22 cellular contexts compared by ENCODE assay signal in the genomic region with DNA sequence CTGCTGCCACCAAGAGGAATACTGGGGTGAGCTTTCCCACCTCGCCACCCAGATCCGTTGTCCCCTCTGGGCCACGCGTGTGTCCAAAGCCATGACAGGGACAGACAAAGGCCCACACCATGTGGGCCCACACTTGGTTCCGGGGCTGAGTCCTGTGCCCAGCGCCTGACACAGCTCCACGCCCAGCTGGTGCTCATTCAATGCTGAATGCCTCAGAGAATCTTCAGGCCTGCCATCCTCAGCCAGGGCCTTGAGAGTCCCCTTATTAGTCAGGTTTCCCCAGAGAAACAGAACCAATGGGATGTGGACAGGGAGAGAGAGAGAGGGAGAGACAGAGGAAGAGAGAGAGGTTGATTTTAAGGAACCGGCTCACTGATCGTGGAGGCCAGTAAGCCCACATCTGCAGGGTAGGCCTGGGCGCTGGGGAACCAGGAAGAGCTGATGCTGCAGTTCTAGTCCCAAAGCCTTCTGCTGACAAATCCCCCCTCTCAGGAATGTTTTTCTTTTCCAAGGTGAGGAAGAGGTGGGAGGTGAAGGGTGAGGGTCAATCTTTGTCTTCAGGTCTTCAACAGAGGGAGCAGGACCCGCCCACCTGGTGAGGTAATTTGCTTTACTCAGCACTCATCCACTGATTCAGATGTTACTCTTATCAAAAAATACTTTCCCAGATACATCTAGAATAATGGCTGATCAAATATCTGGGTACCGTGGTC. TPM values are rescaled to one million over a fixed set of nuclear protein-coding genes. Genes with fewer than 3 reads are reported as not detected.
A peak's percentile ranks its signal among the peaks of the same experiment; 100 is the strongest.
DNase-seq lines count a peak whose midpoint lies in the region; ATAC-seq and TF ChIP-seq lines count a peak whose summit lies in the region.
"Had no signal": no experiment of that assay in that cellular context is flagged by ENCODE, and none has a peak within 500 bp of the region (broad histone marks: within the 10 kb centered on the region; RNA-seq: fewer than 3 reads in every experiment).

No MANE protein-coding gene starts in this region.

- H3K36me3 ChIP-seq in sigmoid colon, result no peaks in the 10 kb centered on the region
- H3K36me3 ChIP-seq: gastrocnemius medialis, neutrophil, upper lobe of left lung had no signal

- DNase-seq in activated effector memory CD4-positive, alpha-beta T cell treated with anti-CD3 and anti-CD28 coated beads, Interleukin-2, amount 50 U/mL, for 16 hours, result peak; percentile 57
- no peak for DNase-seq in activated effector memory CD4-positive, alpha-beta T cell treated with Interleukin-2 at 50 U/mL for 16 hours
- DNase-seq in sigmoid colon, result peak; percentile 46
- DNase-seq in SHP77 (lab: John Stamatoyannopoulos, UW), result no peak
- no peak for DNase-seq in NCI-H1436 treated with DMSO at 0.1 percent for 48 hours (lab: John Stamatoyannopoulos, UW)
- DNase-seq: amniotic stem cell, gastrocnemius medialis, IMR-90, MM.1S, NCI-H187, NCI-H510A had no signal

- 89 to 91% methylated on average over 12 of the region's 12 CpGs for WGBS in sigmoid colon, 2 donors

- no peaks in the 10 kb centered on the region for H3K27me3 Mint-ChIP-seq in activated naive CD8-positive, alpha-beta T cell

- H3K4me1 Mint-ChIP-seq in activated naive CD8-positive, alpha-beta T cell (ENCODE audit: low read depth), result peaks cover 43% of the 10 kb centered on the region

- TF ChIP-seq CTCF in sigmoid colon (IDR thresholded peaks at IDR 0.05), result no peak

- intact Hi-C loops in sigmoid colon (cut with DNase I), result loop anchor here (5.0 kb wide), 2 partner anchors 83 to 123 kb away; a partner anchor contains a TSS

- ATAC-seq in HG03521 (IDR thresholded peaks at IDR 0.05; ENCODE audit: unreplicated experiment), result no peak
- ATAC-seq: gastrocnemius medialis had no signal

- H3K27me3 ChIP-seq in sigmoid colon, result peaks cover 0 to 10% (median 7%) of the 10 kb centered on the region in 3 donors

- H3K4me1 ChIP-seq in sigmoid colon, result peaks cover 0 to 7% (median 5%) of the 10 kb centered on the region in 4 donors

- peak overlapping the region; percentile 84 for H3K27ac Mint-ChIP-seq in activated naive CD8-positive, alpha-beta T cell
- H3K27ac Mint-ChIP-seq: mesothelial cell of epicardium had no signal

- H3K36me3 Mint-ChIP-seq in activated naive CD8-positive, alpha-beta T cell, result no peaks in the 10 kb centered on the region
- H3K36me3 Mint-ChIP-seq: CD14-positive monocyte, mesothelial cell of epicardium had no signal

- no peak overlapping the region for H3K4me3 ChIP-seq in sigmoid colon
- H3K4me3 ChIP-seq: gastrocnemius medialis, upper lobe of left lung had no signal

- no peaks in the 10 kb centered on the region for H3K9me3 ChIP-seq in sigmoid colon
- H3K9me3 ChIP-seq: gastrocnemius medialis, neutrophil, upper lobe of left lung had no signal

- H3K4me3 Mint-ChIP-seq in activated naive CD8-positive, alpha-beta T cell, result peak overlapping the region; percentile 55
- H3K4me3 Mint-ChIP-seq: activated T-helper 1 cell treated with anti-CD3 and anti-CD28 coated beads, Interleukin-12 subunit alpha, Interleukin-12 subunit beta, Interleukin-2, Interleukin-4 antibody, amounts not matched to agents 30 ng/mL and 10 ng/mL and 1 ng/mL, durations not matched to agents 14 hours and 24 hours and 36 hours; mesothelial cell of epicardium had no signal

- TF ChIP-seq EP300 in sigmoid colon (IDR thresholded peaks at IDR 0.05), result no peak

- H3K9me3 Mint-ChIP-seq in activated naive CD8-positive, alpha-beta T cell (ENCODE audit: low read depth), result no peaks in the 10 kb centered on the region
- H3K9me3 Mint-ChIP-seq: activated CD4-positive, alpha-beta T cell treated with anti-CD3 and anti-CD28 coated beads, Interleukin-2, amount 10 ng/mL, durations not matched to agents 24 days and 14 days; activated T-helper 1 cell treated with anti-CD3 and anti-CD28 coated beads, Interleukin-12 subunit alpha, Interleukin-12 subunit beta, Interleukin-2, Interleukin-4 antibody, amounts not matched to agents 30 ng/mL and 10 ng/mL and 1 ng/mL, durations not matched to agents 14 hours and 24 hours and 36 hours; mesothelial cell of epicardium had no signal

- TF ChIP-seq POLR2A in GM19193 (IDR thresholded peaks at IDR 0.05; ENCODE audit: extremely low read depth, insufficient read depth, insufficient read length) (peak; percentile 50), sigmoid colon (IDR thresholded peaks at IDR 0.05) (no peak)

- no peak overlapping the region for H3K27ac ChIP-seq in sigmoid colon
- H3K27ac ChIP-seq: gastrocnemius medialis, neutrophil, upper lobe of left lung had no signal

RNA-seq across cellular contexts. Expression of a gene that starts 10.2 kb away (rescaled TPM):
- not detected for total RNA-seq in sigmoid colon
- polyA plus RNA-seq in sigmoid colon, result not detected
- total RNA-seq: activated CD4-positive, alpha-beta T cell treated with anti-CD3 and anti-CD28 coated beads, Interleukin-2, amount 10 ng/mL, durations not matched to agents 24 days and 14 days; activated T-helper 1 cell treated with anti-CD3 and anti-CD28 coated beads, Interleukin-12 subunit alpha, Interleukin-12 subunit beta, Interleukin-2, Interleukin-4 antibody, amounts not matched to agents 30 ng/mL and 10 ng/mL and 1 ng/mL, durations not matched to agents 14 hours and 24 hours and 36 hours; cardiac septum; gastrocnemius medialis; IMR-90; mesothelial cell of epicardium; upper lobe of left lung had no signal
- polyA plus RNA-seq: CD14-positive monocyte, esophagus, IMR-90 had no signal

RNA-seq across cellular contexts. Expression of a gene that starts 51.6 kb away (rescaled TPM):
- total RNA-seq in sigmoid colon, result 1 to 10 TPM in 1 of 4 donors, under 1 TPM in 1, not detected in 2; 0.36 to 2.2 TPM
- 10 to 100 TPM; 18.5 to 20.4 (median 20.0) TPM for polyA plus RNA-seq in sigmoid colon
- total RNA-seq: activated T-helper 1 cell treated with anti-CD3 and anti-CD28 coated beads, Interleukin-12 subunit alpha, Interleukin-12 subunit beta, Interleukin-2, Interleukin-4 antibody, amounts not matched to agents 30 ng/mL and 10 ng/mL and 1 ng/mL, durations not matched to agents 14 hours and 24 hours and 36 hours had no signal
- polyA plus RNA-seq: CD14-positive monocyte had no signal

Comparison
In these comparisons a context has a peak if more than half of its experiments do, and no peak if none do; other contexts are left out.
1. DNase-seq: peak in activated effector memory CD4-positive, alpha-beta T cell treated with anti-CD3 and anti-CD28 coated beads, Interleukin-2, amount 50 U/mL, for 16 hours (single experiment) and sigmoid colon (single experiment); none in activated effector memory CD4-positive, alpha-beta T cell treated with Interleukin-2 at 50 U/mL for 16 hours (single experiment), SHP77 (0 of 2) and NCI-H1436 treated with DMSO at 0.1 percent for 48 hours (single experiment).